8 cellular contexts compared by ENCODE assay signal in genomic region chr19:2014081-2014693, GRCh38. TPM values are rescaled to one million over a fixed set of nuclear protein-coding genes. Genes with fewer than 3 reads are reported as not detected.
DNase-seq lines count a peak whose midpoint lies in the region; ATAC-seq and TF ChIP-seq lines count a peak whose summit lies in the region.

No MANE protein-coding gene starts in this region.

- H3K9ac ChIP-seq in colonic mucosa (ENCODE audit: low read depth in 2 of 2, low read length in 2 of 2) = no peak overlapping the region

- H3K27me3 Mint-ChIP-seq in nephron (ENCODE audit: low read depth) = no peaks in the 10 kb centered on the region

- intact Hi-C loops in colonic mucosa (cut with DNase I) = loop anchor here (10.0 kb wide), 1 partner anchor 79 kb away; no protein-coding TSS in a partner anchor

- H3K36me3 ChIP-seq in colonic mucosa = no peaks in the 10 kb centered on the region

- no peaks in the 10 kb centered on the region for H3K9me3 Mint-ChIP-seq in nephron

- no peaks in the 10 kb centered on the region for H3K4me1 ChIP-seq in colonic mucosa

- peaks cover 23% of the 10 kb centered on the region for H3K36me3 Mint-ChIP-seq in nephron (ENCODE audit: low read depth)

- H3K27me3 ChIP-seq in colonic mucosa = no peaks in the 10 kb centered on the region

- DNase-seq in AG09309 (ENCODE audit: low read depth) (no peak), LNCaP clone FGC (ENCODE audit: low read depth) (no peak), colonic mucosa (no peak), cerebellar nuclear complex (lab: John Stamatoyannopoulos, UW) (no peak), epidermal melanocyte (ENCODE audit: insufficient read length, low spot score) (no peak), DMS79 (lab: John Stamatoyannopoulos, UW) (no peak)

- peak overlapping the region; percentile 86 for H3K4me3 ChIP-seq in AG09309 (ENCODE audit: control insufficient read depth, low read depth, low read length)
- peak overlapping the region; percentile 78 for H3K4me3 ChIP-seq in LNCaP clone FGC (ENCODE audit: low read depth, low read length)
- H3K4me3 ChIP-seq in colonic mucosa = peak overlapping the region; percentile 63

- H3K4me1 Mint-ChIP-seq in nephron = no peaks in the 10 kb centered on the region

- H3K4me3 Mint-ChIP-seq in nephron = peak overlapping the region; percentile 57 to 74 (median 63)

- no peaks in the 10 kb centered on the region for H3K9me3 ChIP-seq in colonic mucosa

- no peak for TF ChIP-seq CTCF in AG09309 (IDR thresholded peaks at IDR 0.05; ENCODE audit: control insufficient read depth, insufficient read depth, low read depth, low read length, missing control alignments)
- no peak for TF ChIP-seq CTCF in LNCaP clone FGC (IDR thresholded peaks at IDR 0.05; ENCODE audit: control insufficient read depth, extremely low read depth, insufficient read depth)
- no peak for TF ChIP-seq CTCF in colonic mucosa (IDR thresholded peaks at IDR 0.05)
- no peak for TF ChIP-seq CTCF in nephron (IDR thresholded peaks at IDR 0.05; ENCODE audit: unreplicated experiment in 3 of 3)

- no peak for ATAC-seq in HG03571 (IDR thresholded peaks at IDR 0.05; ENCODE audit: unreplicated experiment)

- no peak overlapping the region for H3K27ac Mint-ChIP-seq in nephron

- H3K27ac ChIP-seq in colonic mucosa = no peak overlapping the region

RNA-seq across cellular contexts. Expression of gene BTBD2, which starts 1.3 kb away (rescaled TPM):
- total RNA-seq in colonic mucosa = 10 to 100 TPM; 74.5 to 81.5 TPM

RNA-seq across cellular contexts. Expression of gene MKNK2, which starts 36.9 kb away (rescaled TPM):
- 100 to 1,000 TPM; 358 to 589 TPM for total RNA-seq in colonic mucosa
